In genomic region chr7:1246170-1246870, GRCh38 we compare ENCODE assay signal across 18 cellular contexts. TPM values are rescaled to one million over a fixed set of nuclear protein-coding genes. Genes with fewer than 3 reads are reported as not detected.
A peak's percentile ranks its signal among the peaks of the same experiment; 100 is the strongest.
DNase-seq lines count a peak whose midpoint lies in the region; ATAC-seq, FAIRE-seq and TF ChIP-seq lines count a peak whose summit lies in the region.
"Had no signal": no experiment of that assay in that cellular context is flagged by ENCODE, and none has a peak within 500 bp of the region (broad histone marks: within the 10 kb centered on the region; RNA-seq: fewer than 3 reads in every experiment).

No MANE protein-coding gene starts in this region.

- ATAC-seq in left ventricle myocardium superior (no peak), WTC11 (no peak), HG03432 (IDR thresholded peaks at IDR 0.05; ENCODE audit: unreplicated experiment) (no peak)
- ATAC-seq in stimulated activated naive B cell treated with anti-CD40 and anti-IgM and Interleukin-4, amounts not matched to agents 10 μg/mL and 1 μg/mL and 100 μg/mL, for 72 hours (replicated peaks): no peak

- H3K27ac Mint-ChIP-seq in WTC11: no peak overlapping the region
- peak overlapping the region; percentile 88 for H3K27ac Mint-ChIP-seq in stimulated activated naive B cell treated with anti-CD40 and anti-IgM and Interleukin-4, amounts not matched to agents 10 μg/mL and 1 μg/mL and 100 μg/mL, for 72 hours

- intact Hi-C loops in left ventricle myocardium superior (cut with micrococcal nuclease): no loop called here
- intact Hi-C loops in kidney (cut with DNase I): no loop called here

- peaks cover 27% of the 10 kb centered on the region for H3K4me1 Mint-ChIP-seq in WTC11
- peaks cover 9 to 16% of the 10 kb centered on the region in 2 donors for H3K4me1 Mint-ChIP-seq in stimulated activated naive B cell treated with anti-CD40 and anti-IgM and Interleukin-4, amounts not matched to agents 10 μg/mL and 1 μg/mL and 100 μg/mL, for 72 hours

- H3K9me3 ChIP-seq in right atrium auricular region: no peaks in the 10 kb centered on the region
- no peaks in the 10 kb centered on the region for H3K9me3 ChIP-seq in kidney (ENCODE audit: control insufficient read depth in 1 of 2, low read length in 2 of 2)
- H3K9me3 ChIP-seq: neutrophil, thoracic aorta had no signal

- POLR2A ChIA-PET in WTC11 (lab: Charles Lee): no interaction called here

- no peaks in the 10 kb centered on the region for H3K9me3 Mint-ChIP-seq in WTC11
- H3K9me3 Mint-ChIP-seq in stimulated activated naive B cell treated with anti-CD40 and anti-IgM and Interleukin-4, amounts not matched to agents 10 μg/mL and 1 μg/mL and 100 μg/mL, for 72 hours: no peaks in the 10 kb centered on the region

- H3K36me3 Mint-ChIP-seq in WTC11: 0 out of 2 replicates have a peak, but pooled peaks cover 3% of the 10 kb centered on the region
- H3K36me3 Mint-ChIP-seq in stimulated activated naive B cell treated with anti-CD40 and anti-IgM and Interleukin-4, amounts not matched to agents 10 μg/mL and 1 μg/mL and 100 μg/mL, for 72 hours: peaks cover 0 to 3% of the 10 kb centered on the region in 2 donors

- DNase-seq in left ventricle myocardium superior (peak; percentile 25), right atrium auricular region (ENCODE audit: low spot score) (no peak), WTC11 (ENCODE audit: low spot score) (no peak), kidney (peak; percentile 67), globus pallidus (ENCODE audit: low spot score) (no peak), pons (ENCODE audit: low spot score) (no peak)
- no peak for DNase-seq in stimulated activated naive B cell treated with anti-CD40 and anti-IgM and Interleukin-4, amounts not matched to agents 10 μg/mL and 1 μg/mL and 100 μg/mL, for 72 hours
- DNase-seq: activated CD8-positive, alpha-beta memory T cell treated with anti-CD3 and anti-CD28 coated beads, Interleukin-2, amount 50 U/mL, for 48 hours; activated naive CD4-positive, alpha-beta T cell treated with anti-CD3 and anti-CD28 coated beads, Interleukin-2, amount 50 U/mL, for 16 hours; mesenchymal stem cell; NCI-H187; NCI-H226; PC-3 had no signal

- H3K27me3 ChIP-seq in right atrium auricular region: peaks cover 49 to 79% of the 10 kb centered on the region in 2 donors

- peaks cover 0 to 51% of the 10 kb centered on the region in 2 donors for H3K4me1 ChIP-seq in right atrium auricular region
- no peaks in the 10 kb centered on the region for H3K4me1 ChIP-seq in kidney (ENCODE audit: control insufficient read depth in 1 of 2, insufficient read depth in 1 of 2, low read depth in 1 of 2, low read length in 2 of 2)

- TF ChIP-seq CTCF in right atrium auricular region (IDR thresholded peaks at IDR 0.05): no peak
- no peak for TF ChIP-seq CTCF in WTC11 (IDR thresholded peaks at IDR 0.05)
- TF ChIP-seq CTCF in kidney (IDR thresholded peaks at IDR 0.05; ENCODE audit: borderline replicate concordance, extremely low read depth, insufficient read depth): no peak

- H3K27ac ChIP-seq in right atrium auricular region: no peak overlapping the region
- H3K27ac ChIP-seq in kidney (ENCODE audit: low read depth in 2 of 2, low read length in 2 of 2): no peak overlapping the region
- H3K27ac ChIP-seq: neutrophil had no signal

- CTCF ChIA-PET in WTC11 (lab: Charles Lee): no interaction called here

- H3K36me3 ChIP-seq in right atrium auricular region (no peaks in the 10 kb centered on the region), kidney (ENCODE audit: control insufficient read depth in 1 of 2, insufficient read depth in 2 of 2, low read length in 2 of 2) (no peaks in the 10 kb centered on the region)
- H3K36me3 ChIP-seq: neutrophil, thoracic aorta had no signal

- no peak for FAIRE-seq in kidney (lab: Jason Lieb, UNC)

- H3K4me3 ChIP-seq in right atrium auricular region (no peak overlapping the region), kidney (ENCODE audit: low read length in 2 of 2) (no peak overlapping the region)
- H3K4me3 ChIP-seq: thoracic aorta had no signal

- H3K4me3 Mint-ChIP-seq in WTC11: 0 out of 2 replicates have a peak overlapping the region, but pooled peaks have one; percentile 38
- peak overlapping the region; percentile 56 to 72 for H3K4me3 Mint-ChIP-seq in stimulated activated naive B cell treated with anti-CD40 and anti-IgM and Interleukin-4, amounts not matched to agents 10 μg/mL and 1 μg/mL and 100 μg/mL, for 72 hours

- H3K9ac ChIP-seq in kidney (ENCODE audit: low read length in 2 of 2): no peak overlapping the region

- peaks cover 95% of the 10 kb centered on the region for H3K27me3 Mint-ChIP-seq in WTC11 (ENCODE audit: low read depth)
- peaks cover 62 to 76% of the 10 kb centered on the region in 2 donors for H3K27me3 Mint-ChIP-seq in stimulated activated naive B cell treated with anti-CD40 and anti-IgM and Interleukin-4, amounts not matched to agents 10 μg/mL and 1 μg/mL and 100 μg/mL, for 72 hours

TF ChIP-seq in WTC11, 78 proteins besides CTCF, POLR2A, EP300 and RAD21:
- TF ChIP-seq USF2 (CRISPR knock-in tag; IDR thresholded peaks at IDR 0.05) (no peak), PRDM15 (CRISPR knock-in tag; IDR thresholded peaks at IDR 0.05) (peak; percentile 52; the same call in 1 of the 2 replicates)
TF ChIP-seq in WTC11: peak in this region for 1.

RNA-seq across cellular contexts. Expression of gene UNCX, which starts 13.6 kb away (rescaled TPM):
- total RNA-seq in left ventricle myocardium superior (not detected), right atrium auricular region (not detected), WTC11 (2021) (not detected in 3 replicates), kidney (2.0 TPM)
- 1.4 TPM for polyA plus RNA-seq in kidney (ENCODE audit: insufficient read depth, low read depth, low replicate concordance)
- total RNA-seq: fibroblast of villous mesenchyme, HT-29, PC-3, thoracic aorta had no signal

Comparison
In these comparisons a context has a peak if more than half of its experiments do, and no peak if none do; other contexts are left out.
1. DNase-seq: peak in left ventricle myocardium superior (single experiment) and kidney (single experiment); none in right atrium auricular region (single experiment), WTC11 (single experiment), stimulated activated naive B cell treated with anti-CD40 and anti-IgM and Interleukin-4, amounts not matched to agents 10 μg/mL and 1 μg/mL and 100 μg/mL, for 72 hours (single experiment), globus pallidus (single experiment) and pons (single experiment).